In the genomic region with DNA sequence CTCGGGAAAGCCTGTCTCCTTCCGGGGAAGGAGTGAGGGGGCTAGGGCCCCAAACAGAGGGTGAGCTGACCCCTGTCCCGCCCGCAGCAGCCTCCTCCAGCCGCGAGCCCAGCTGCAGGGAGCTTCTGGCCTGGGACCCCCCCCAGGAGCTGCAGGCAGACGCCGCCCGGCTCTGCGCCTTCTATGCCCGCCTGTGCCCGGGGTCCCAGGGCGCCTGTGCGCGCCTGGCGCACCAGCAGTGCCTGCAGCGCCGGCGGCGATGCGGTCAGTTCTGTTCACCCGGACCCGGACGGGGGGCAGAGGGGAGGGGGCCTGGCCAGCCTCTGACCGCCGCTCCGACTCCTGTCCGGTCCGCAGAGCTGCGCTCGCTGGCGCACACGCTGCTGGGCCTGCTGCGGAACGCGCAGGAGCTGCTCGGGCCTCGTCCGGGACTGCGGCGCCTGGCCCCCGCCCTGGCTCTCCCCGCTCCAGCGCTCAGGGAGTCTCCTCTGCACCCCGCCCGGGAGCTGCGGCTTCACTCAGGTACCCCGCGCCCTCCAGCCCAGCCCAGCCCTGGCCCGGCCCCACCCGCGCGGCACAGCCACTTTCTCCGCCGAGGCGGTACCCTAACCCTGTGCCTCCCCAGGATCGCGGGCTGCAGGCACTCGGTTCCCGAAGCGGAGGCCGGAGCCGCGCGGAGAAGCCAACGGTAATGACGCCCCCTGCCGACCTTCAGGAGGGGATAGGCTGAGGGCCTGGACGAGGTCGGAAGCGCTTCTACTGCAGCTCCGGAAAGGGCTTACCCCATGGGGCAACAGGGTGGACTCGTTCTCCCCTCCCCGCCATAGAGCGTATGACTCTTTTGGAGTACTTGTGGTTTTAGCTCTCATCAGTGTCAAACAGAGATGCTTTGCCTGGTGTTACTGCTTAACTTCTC, we compare ENCODE assay signal across 9 cellular contexts. TPM values are rescaled to one million over a fixed set of nuclear protein-coding genes. Genes with fewer than 3 reads are reported as not detected.
DNase-seq lines count a peak whose midpoint lies in the region; ATAC-seq and TF ChIP-seq lines count a peak whose summit lies in the region.
"Had no signal": no experiment of that assay in that cellular context is flagged by ENCODE, and none has a peak within 500 bp of the region (broad histone marks: within the 10 kb centered on the region; RNA-seq: fewer than 3 reads in every experiment).

No MANE protein-coding gene starts in this region.

- H2BK120ac ChIP-seq in mesenchymal stem cell (ENCODE audit: low read depth, low read length) = no peak overlapping the region

- H3K27me3 Mint-ChIP-seq in activated naive CD4-positive, alpha-beta T cell treated with anti-CD3 and anti-CD28 coated beads, Interleukin-2, amount 50 U/mL, for 24 hours = peaks cover 26% of the 10 kb centered on the region

- TF ChIP-seq CTCF in PC-3 (conservative IDR thresholded peaks at IDR 0.05; ENCODE audit: low read depth, low read length) (peak; percentile 37), colonic mucosa (IDR thresholded peaks at IDR 0.05) (no peak)

- no peak overlapping the region for H2BK5ac ChIP-seq in mesenchymal stem cell (ENCODE audit: low read depth, low read length, poor library complexity, severe bottlenecking)

- H3K18ac ChIP-seq in mesenchymal stem cell (ENCODE audit: low read depth in 1 of 2, low read length in 2 of 2) = no peak overlapping the region

- intact Hi-C loops in PC-3 (cut with micrococcal nuclease) (no loop called here), colonic mucosa (cut with DNase I) (no loop called here)

- H3F3A ChIP-seq in PC-3 (ENCODE audit: low read length, unreplicated experiment) = no peaks in the 10 kb centered on the region

- BruUV-seq in PC-3 (replicated peaks; lab: Mats Ljungman, UMichigan) = no TSS peak

- no peaks in the 10 kb centered on the region for H3K9me2 ChIP-seq in PC-3 (replicated peaks; ENCODE audit: low read length)

- H3K27ac ChIP-seq in PC-3 (ENCODE audit: low read length) (no peak overlapping the region), colonic mucosa (no peak overlapping the region), mesenchymal stem cell (ENCODE audit: low read length, poor library complexity, severe bottlenecking) (no peak overlapping the region), urinary bladder (ENCODE audit: low read depth) (no peak overlapping the region)
- H3K27ac ChIP-seq: thyroid gland had no signal

- no peaks in the 10 kb centered on the region for H3K4me1 ChIP-seq in PC-3 (ENCODE audit: insufficient read depth, low read length)
- H3K4me1 ChIP-seq in colonic mucosa = peaks cover 3% of the 10 kb centered on the region
- peaks cover 20% of the 10 kb centered on the region for H3K4me1 ChIP-seq in mesenchymal stem cell (ENCODE audit: control insufficient read depth, insufficient read depth, low read depth, low read length)
- H3K4me1 ChIP-seq in urinary bladder (ENCODE audit: insufficient read depth) = no peaks in the 10 kb centered on the region

- WGBS in mesenchymal stem cell = 2% methylated on average over 69 of the region's 75 CpGs
- 1% methylated on average over 75 of the region's 75 CpGs for WGBS in urinary bladder

- H3K4me1 Mint-ChIP-seq in activated naive CD4-positive, alpha-beta T cell treated with anti-CD3 and anti-CD28 coated beads, Interleukin-2, amount 50 U/mL, for 24 hours = peaks cover 25% of the 10 kb centered on the region

- H4K91ac ChIP-seq in mesenchymal stem cell (ENCODE audit: low read length) = no peak overlapping the region

- H3K9ac ChIP-seq in PC-3 (ENCODE audit: low read length) (no peak overlapping the region), colonic mucosa (ENCODE audit: low read depth in 2 of 2, low read length in 2 of 2) (no peak overlapping the region), mesenchymal stem cell (ENCODE audit: low read length) (no peak overlapping the region)

- H2AK5ac ChIP-seq in mesenchymal stem cell (ENCODE audit: low read length, severe bottlenecking) = no peak overlapping the region

- no peaks in the 10 kb centered on the region for H3K9me3 ChIP-seq in PC-3 (ENCODE audit: low read length)
- no peaks in the 10 kb centered on the region for H3K9me3 ChIP-seq in colonic mucosa
- no peaks in the 10 kb centered on the region for H3K9me3 ChIP-seq in mesenchymal stem cell (ENCODE audit: control insufficient read depth, low read length)
- H3K9me3 ChIP-seq: thyroid gland had no signal

- H3K27me3 ChIP-seq in PC-3 (ENCODE audit: low read length) = peaks cover 26% of the 10 kb centered on the region
- peaks cover 40% of the 10 kb centered on the region for H3K27me3 ChIP-seq in colonic mucosa
- peaks cover 71 to 86% of the 10 kb centered on the region in 2 experiments for H3K27me3 ChIP-seq in mesenchymal stem cell (ENCODE audit: control insufficient read depth in 1 of 2, insufficient read depth in 1 of 2, low read length in 2 of 2)

- no peak overlapping the region for H4K8ac ChIP-seq in mesenchymal stem cell (ENCODE audit: low read length)

- H3K4me3 ChIP-seq in PC-3 (ENCODE audit: low read length) (peak overlapping the region; percentile 50), colonic mucosa (peak overlapping the region; percentile 10), mesenchymal stem cell (ENCODE audit: insufficient read depth in 1 of 2, low read depth in 1 of 2, low read length in 2 of 2) (no peak overlapping the region), urinary bladder (ENCODE audit: low read depth, low read length) (peak overlapping the region; percentile 11)
- H3K4me3 ChIP-seq: thyroid gland had no signal

- H3K36me3 Mint-ChIP-seq in activated naive CD4-positive, alpha-beta T cell treated with anti-CD3 and anti-CD28 coated beads, Interleukin-2, amount 50 U/mL, for 24 hours = no peaks in the 10 kb centered on the region

- H3K36me3 ChIP-seq in PC-3 (ENCODE audit: low read depth, low read length) (no peaks in the 10 kb centered on the region), colonic mucosa (no peaks in the 10 kb centered on the region), mesenchymal stem cell (ENCODE audit: control insufficient read depth in 1 of 2, insufficient read depth in 2 of 2, low read depth in 1 of 2, low read length in 2 of 2) (no peaks in the 10 kb centered on the region), urinary bladder (ENCODE audit: insufficient read depth) (no peaks in the 10 kb centered on the region)
- H3K36me3 ChIP-seq: thyroid gland had no signal

- no peak overlapping the region for H2BK15ac ChIP-seq in mesenchymal stem cell (ENCODE audit: low read depth, poor library complexity, severe bottlenecking)

- H3K14ac ChIP-seq in mesenchymal stem cell (ENCODE audit: low read length in 2 of 2) = no peak overlapping the region

- no peak overlapping the region for H3K23ac ChIP-seq in mesenchymal stem cell (ENCODE audit: low read length in 2 of 2)

- peak overlapping the region; percentile 26 for H3K4me3 Mint-ChIP-seq in activated naive CD4-positive, alpha-beta T cell treated with anti-CD3 and anti-CD28 coated beads, Interleukin-2, amount 50 U/mL, for 24 hours

- H3K79me2 ChIP-seq in PC-3 (ENCODE audit: low read length) = no peaks in the 10 kb centered on the region

- H2BK12ac ChIP-seq in mesenchymal stem cell (ENCODE audit: low read length in 2 of 2) = no peak overlapping the region

- H2AFZ ChIP-seq in PC-3 (ENCODE audit: low read length) (no peak overlapping the region), mesenchymal stem cell (ENCODE audit: low read depth, low read length) (peak overlapping the region; percentile 57)

- peak overlapping the region; percentile 70 for H3K4me2 ChIP-seq in PC-3 (ENCODE audit: low read length)
- peak overlapping the region; percentile 74 for H3K4me2 ChIP-seq in mesenchymal stem cell (ENCODE audit: low read length, poor library complexity, severe bottlenecking)

- POLR2A ChIA-PET in PC-3 (lab: Charles Lee; ENCODE audit: unreplicated experiment) = no interaction called here

- H3K4ac ChIP-seq in mesenchymal stem cell (ENCODE audit: low read depth in 1 of 2, low read length in 2 of 2) = no peak overlapping the region

- no peaks in the 10 kb centered on the region for H4K20me1 ChIP-seq in PC-3 (ENCODE audit: low read length)

- peak; percentile 18 for ATAC-seq in PC-3
- no peak for ATAC-seq in GM21717 (IDR thresholded peaks at IDR 0.05; ENCODE audit: unreplicated experiment)
- ATAC-seq in HG03439 (IDR thresholded peaks at IDR 0.05; ENCODE audit: unreplicated experiment) = no peak

- CTCF ChIA-PET in PC-3 (lab: Charles Lee) = no interaction called here

- H3K79me1 ChIP-seq in mesenchymal stem cell (replicated peaks; ENCODE audit: low read length, poor library complexity, severe bottlenecking) = no peaks in the 10 kb centered on the region

- no peak overlapping the region for H3K27ac Mint-ChIP-seq in activated naive CD4-positive, alpha-beta T cell treated with anti-CD3 and anti-CD28 coated beads, Interleukin-2, amount 50 U/mL, for 24 hours

- DNase-seq in activated naive CD4-positive, alpha-beta T cell treated with Interleukin-2 at 50 U/mL for 16 hours = no peak
- DNase-seq in PC-3 = peak; percentile 12
- DNase-seq in colonic mucosa = peak; percentile 41
- DNase-seq in mesenchymal stem cell = peak; percentile 35

- H3K9me3 Mint-ChIP-seq in activated naive CD4-positive, alpha-beta T cell treated with anti-CD3 and anti-CD28 coated beads, Interleukin-2, amount 50 U/mL, for 24 hours = no peaks in the 10 kb centered on the region

RNA-seq across cellular contexts. Expression of a gene that starts 2.0 kb away (rescaled TPM):
- total RNA-seq in PC-3 (2014; rRNA removed) (not detected in 2 replicates), colonic mucosa (not detected), urinary bladder (1.3 TPM)
- not detected for polyA plus RNA-seq in mesenchymal stem cell (2013, experiment 1 of 2)
- not detected for polyA plus RNA-seq in mesenchymal stem cell (2013, experiment 2 of 2)
- polyA plus RNA-seq in urinary bladder = not detected
- total RNA-seq: thyroid gland had no signal

RNA-seq across cellular contexts. Expression of a gene that starts 3.8 kb away (rescaled TPM):
- total RNA-seq in PC-3 (2014; rRNA removed) (not detected in 2 replicates), colonic mucosa (not detected), urinary bladder (not detected)
- polyA plus RNA-seq in mesenchymal stem cell (2013, experiment 1 of 2) = not detected
- not detected for polyA plus RNA-seq in mesenchymal stem cell (2013, experiment 2 of 2)
- not detected for polyA plus RNA-seq in urinary bladder
- total RNA-seq: thyroid gland had no signal

RNA-seq across cellular contexts. Expression of a gene that starts 15.6 kb away (rescaled TPM):
- total RNA-seq in PC-3 (2014; rRNA removed) = not detected in 2 replicates
- not detected for total RNA-seq in colonic mucosa
- not detected for polyA plus RNA-seq in mesenchymal stem cell (2013, experiment 1 of 2)
- polyA plus RNA-seq in mesenchymal stem cell (2013, experiment 2 of 2) = not detected
- total RNA-seq in urinary bladder = 3.5 TPM
- polyA plus RNA-seq in urinary bladder = not detected
- total RNA-seq: thyroid gland had no signal

RNA-seq across cellular contexts. Expression of a gene that starts 26.4 kb away (rescaled TPM):
- total RNA-seq in PC-3 (2014; rRNA removed) (5.9 and 6.3 TPM in 2 replicates), colonic mucosa (1 to 10 TPM; 3.0 to 4.4 TPM), urinary bladder (4.9 TPM)
- polyA plus RNA-seq in mesenchymal stem cell (2013, experiment 1 of 2) = 2.6 TPM
- polyA plus RNA-seq in mesenchymal stem cell (2013, experiment 2 of 2) = 2.8 TPM
- polyA plus RNA-seq in urinary bladder = 4.5 TPM

RNA-seq across cellular contexts. Expression of a gene that starts 26.5 kb away (rescaled TPM):
- total RNA-seq in PC-3 (2014; rRNA removed) (53.9 and 55.1 TPM in 2 replicates), colonic mucosa (100 to 1,000 TPM in 1 of 2 donors, 10 to 100 TPM in 1; 99.5 to 109 TPM), urinary bladder (63.3 TPM)
- polyA plus RNA-seq in mesenchymal stem cell (2013, experiment 1 of 2) = 66.8 TPM
- polyA plus RNA-seq in mesenchymal stem cell (2013, experiment 2 of 2) = 68.3 TPM
- 63.2 TPM for polyA plus RNA-seq in urinary bladder

Comparison
In these comparisons a context has a peak if more than half of its experiments do, and no peak if none do; other contexts are left out.
1. H3K4me3 ChIP-seq: peak in PC-3 (single experiment), colonic mucosa (single experiment) and urinary bladder (single experiment); none in mesenchymal stem cell (0 of 2).